11 cellular contexts compared by ENCODE assay signal in genomic region chr3:105938101-105938500, GRCh38.
DNase-seq lines count a peak whose midpoint lies in the region; ATAC-seq and TF ChIP-seq lines count a peak whose summit lies in the region.
"Had no signal": no experiment of that assay in that cellular context is flagged by ENCODE, and none has a peak within 500 bp of the region (broad histone marks: within the 10 kb centered on the region; RNA-seq: fewer than 3 reads in every experiment).

No MANE protein-coding gene starts in this region.

- in situ Hi-C loops in ACHN (cut with HindIII; ENCODE audit: low pct_ligation_motif_present, low pct_unique_long_range_greater_than_20kb, low sequenced_read_pairs) = no loop called here

- H4K8ac ChIP-seq in mesenchymal stem cell (ENCODE audit: low read length) = no peak overlapping the region

- H3K79me1 ChIP-seq in mesenchymal stem cell (replicated peaks; ENCODE audit: low read length, poor library complexity, severe bottlenecking) = no peaks in the 10 kb centered on the region

- H3K27me3 ChIP-seq in dorsolateral prefrontal cortex (no peaks in the 10 kb centered on the region), mesenchymal stem cell (ENCODE audit: control insufficient read depth in 1 of 2, insufficient read depth in 1 of 2, low read length in 2 of 2) (no peaks in the 10 kb centered on the region)

- TF ChIP-seq CTCF in dorsolateral prefrontal cortex (IDR thresholded peaks at IDR 0.05 in 54 of 56, conservative IDR thresholded peaks at IDR 0.05 in 2 of 56; ENCODE audit: low read depth in 1 of 56, partially characterized antibody in 56 of 56) = no peak

- H2AK5ac ChIP-seq in mesenchymal stem cell (ENCODE audit: low read length, severe bottlenecking) = no peak overlapping the region

- no peak overlapping the region for H3K4ac ChIP-seq in mesenchymal stem cell (ENCODE audit: low read depth in 1 of 2, low read length in 2 of 2)

- H3K14ac ChIP-seq in mesenchymal stem cell (ENCODE audit: low read length in 2 of 2) = no peak overlapping the region

- no peaks in the 10 kb centered on the region for H3K9me3 ChIP-seq in mesenchymal stem cell (ENCODE audit: control insufficient read depth, low read length)

- no peaks in the 10 kb centered on the region for H3K4me1 ChIP-seq in mesenchymal stem cell (ENCODE audit: control insufficient read depth, insufficient read depth, low read depth, low read length)

- no peaks in the 10 kb centered on the region for H3K36me3 ChIP-seq in mesenchymal stem cell (ENCODE audit: control insufficient read depth in 1 of 2, insufficient read depth in 2 of 2, low read depth in 1 of 2, low read length in 2 of 2)

- H4K91ac ChIP-seq in mesenchymal stem cell (ENCODE audit: low read length) = no peak overlapping the region

- WGBS in mesenchymal stem cell = 29% methylated on average over 2 of the region's 3 CpGs

- no peak overlapping the region for H2BK120ac ChIP-seq in mesenchymal stem cell (ENCODE audit: low read depth, low read length)

- intact Hi-C loops in dorsolateral prefrontal cortex (cut with DNase I) = no loop called here

- H2BK12ac ChIP-seq in mesenchymal stem cell (ENCODE audit: low read length in 2 of 2) = no peak overlapping the region

- H3K23ac ChIP-seq in mesenchymal stem cell (ENCODE audit: low read length in 2 of 2) = no peak overlapping the region

- ATAC-seq in HG02885 (IDR thresholded peaks at IDR 0.05; ENCODE audit: poor library complexity, unreplicated experiment) = no peak
- ATAC-seq in GM21619 (IDR thresholded peaks at IDR 0.05; ENCODE audit: unreplicated experiment) = no peak

- H3K18ac ChIP-seq in mesenchymal stem cell (ENCODE audit: low read depth in 1 of 2, low read length in 2 of 2) = no peak overlapping the region

- H2BK5ac ChIP-seq in mesenchymal stem cell (ENCODE audit: low read depth, low read length, poor library complexity, severe bottlenecking) = no peak overlapping the region

- H3K4me2 ChIP-seq in mesenchymal stem cell (ENCODE audit: low read length, poor library complexity, severe bottlenecking) = no peak overlapping the region
- H3K4me2 ChIP-seq: KMS-11 had no signal

- H2BK15ac ChIP-seq in mesenchymal stem cell (ENCODE audit: low read depth, poor library complexity, severe bottlenecking) = no peak overlapping the region

- no peak overlapping the region for H2AFZ ChIP-seq in mesenchymal stem cell (ENCODE audit: low read depth, low read length)

- peak overlapping the region in 1 of 59 donors; percentile 77 for H3K27ac ChIP-seq in dorsolateral prefrontal cortex
- no peak overlapping the region for H3K27ac ChIP-seq in mesenchymal stem cell (ENCODE audit: low read length, poor library complexity, severe bottlenecking)
- H3K27ac ChIP-seq: KMS-11 had no signal

- peak overlapping the region; percentile 54 for H3K9ac ChIP-seq in mesenchymal stem cell (ENCODE audit: low read length)
- H3K9ac ChIP-seq: KMS-11 had no signal

- H3K4me3 ChIP-seq in dorsolateral prefrontal cortex = peak overlapping the region in 42 of 59 donors; percentile 6 to 52 (median 26)
- H3K4me3 ChIP-seq in mesenchymal stem cell (ENCODE audit: insufficient read depth in 1 of 2, low read depth in 1 of 2, low read length in 2 of 2) = peak overlapping the region in 1 of 2 experiments; percentile 1

- DNase-seq in ACHN (peak; percentile 23), NCI-H2171 (lab: John Stamatoyannopoulos, UW) (peak; percentile 85), dorsolateral prefrontal cortex (peak in 1 of 10 donors; percentile 73), mesenchymal stem cell (peak; percentile 38), COLO829 (ENCODE audit: low spot score) (no peak)
- no peak for DNase-seq in activated CD8-positive, alpha-beta memory T cell treated with anti-CD3 and anti-CD28 coated beads, Interleukin-2, amount 50 U/mL, for 4 hours
- DNase-seq: activated gamma-delta T cell, SHP77 treated with DMSO at 0.1 percent for 48 hours had no signal

Comparison
In these comparisons a context has a peak if more than half of its experiments do, and no peak if none do; other contexts are left out.
1. DNase-seq: peak in ACHN (single experiment), NCI-H2171 (single experiment) and mesenchymal stem cell (single experiment); none in activated CD8-positive, alpha-beta memory T cell treated with anti-CD3 and anti-CD28 coated beads, Interleukin-2, amount 50 U/mL, for 4 hours (single experiment) and COLO829 (single experiment).